10 cellular contexts compared by ENCODE assay signal in genomic region chr3:49602877-49603411, GRCh38. TPM values are rescaled to one million over a fixed set of nuclear protein-coding genes. Genes with fewer than 3 reads are reported as not detected.
DNase-seq lines count a peak whose midpoint lies in the region; ATAC-seq and TF ChIP-seq lines count a peak whose summit lies in the region.
"Had no signal": no experiment of that assay in that cellular context is flagged by ENCODE, and none has a peak within 500 bp of the region (broad histone marks: within the 10 kb centered on the region; RNA-seq: fewer than 3 reads in every experiment).

No MANE protein-coding gene starts in this region.

- H2AFZ ChIP-seq in mesenchymal stem cell (ENCODE audit: low read depth, low read length) (no peak overlapping the region), H9 (ENCODE audit: low read length) (no peak overlapping the region)

- no peak overlapping the region for H2BK12ac ChIP-seq in mesenchymal stem cell (ENCODE audit: low read length in 2 of 2)
- no peak overlapping the region for H2BK12ac ChIP-seq in H9 (ENCODE audit: insufficient read length, low read depth, low read length)

- H3K79me2 ChIP-seq in H9 (ENCODE audit: insufficient read depth, low read length), result no peaks in the 10 kb centered on the region

- H3K9me3 ChIP-seq in MG63 (no peaks in the 10 kb centered on the region), mesenchymal stem cell (ENCODE audit: control insufficient read depth, low read length) (no peaks in the 10 kb centered on the region), H9 (ENCODE audit: control insufficient read depth, low read depth, low read length) (no peaks in the 10 kb centered on the region)

- H3K27ac ChIP-seq in mesenchymal stem cell (ENCODE audit: low read length, poor library complexity, severe bottlenecking) (no peak overlapping the region), H9 (ENCODE audit: insufficient read length, low read depth, low read length) (no peak overlapping the region)

- peaks cover 6 to 7% of the 10 kb centered on the region in 2 experiments for H3K4me1 Mint-ChIP-seq in H9

- no peaks in the 10 kb centered on the region for H3K36me3 ChIP-seq in MG63
- no peaks in the 10 kb centered on the region for H3K36me3 ChIP-seq in mesenchymal stem cell (ENCODE audit: control insufficient read depth in 1 of 2, insufficient read depth in 2 of 2, low read depth in 1 of 2, low read length in 2 of 2)

- 90% methylated on average over 5 of the region's 5 CpGs for WGBS in mesenchymal stem cell
- WGBS in H9 (ENCODE audit: extremely low coverage, insufficient read length, low lambda C conversion rate), result no CpG with 5 or more reads among the region's 5 CpGs

- H3K79me1 ChIP-seq in mesenchymal stem cell (replicated peaks; ENCODE audit: low read length, poor library complexity, severe bottlenecking) (no peaks in the 10 kb centered on the region), H9 (ENCODE audit: insufficient read depth, low read depth, low read length, poor library complexity, severe bottlenecking) (no peaks in the 10 kb centered on the region)

- H3K4ac ChIP-seq in mesenchymal stem cell (ENCODE audit: low read depth in 1 of 2, low read length in 2 of 2), result no peak overlapping the region
- H3K4ac ChIP-seq in H9 (ENCODE audit: low read depth, low read length), result no peak overlapping the region

- H3K27ac Mint-ChIP-seq in H9, result no peak overlapping the region; a peak in 1 of 7 replicates
- H3K27ac Mint-ChIP-seq: dendritic cell treated with granulocyte-macrophage colony-stimulating factor and Interleukin-4, amounts not matched to agents 40 ng/mL and 50 ng/mL, for 4 days had no signal

- H3K36me3 Mint-ChIP-seq in H9 (ENCODE audit: insufficient read depth in 1 of 3, low read depth in 3 of 3), result no peaks in the 10 kb centered on the region

- H3K4me2 ChIP-seq in mesenchymal stem cell (ENCODE audit: low read length, poor library complexity, severe bottlenecking) (no peak overlapping the region), H9 (ENCODE audit: insufficient read depth, insufficient read length, low read length) (no peak overlapping the region)

- no peak overlapping the region for H4K91ac ChIP-seq in mesenchymal stem cell (ENCODE audit: low read length)
- no peak overlapping the region for H4K91ac ChIP-seq in H9 (ENCODE audit: insufficient read length, low read depth, low read length)

- H3K9ac ChIP-seq in mesenchymal stem cell (ENCODE audit: low read length), result no peak overlapping the region
- no peak overlapping the region for H3K9ac ChIP-seq in H9 (ENCODE audit: extremely low read depth, insufficient read length, low read length)

- no peak overlapping the region for H2BK15ac ChIP-seq in mesenchymal stem cell (ENCODE audit: low read depth, poor library complexity, severe bottlenecking)
- H2BK15ac ChIP-seq in H9 (ENCODE audit: low read depth, low read length), result no peak overlapping the region

- H2BK5ac ChIP-seq in mesenchymal stem cell (ENCODE audit: low read depth, low read length, poor library complexity, severe bottlenecking), result no peak overlapping the region
- H2BK5ac ChIP-seq in H9 (ENCODE audit: insufficient read length, low read length), result no peak overlapping the region

- no peak overlapping the region for H4K5ac ChIP-seq in H9 (ENCODE audit: insufficient read length, low read depth, low read length)

- no peak overlapping the region for H3K4me3 Mint-ChIP-seq in H9
- H3K4me3 Mint-ChIP-seq: dendritic cell treated with granulocyte-macrophage colony-stimulating factor and Interleukin-4, amounts not matched to agents 40 ng/mL and 50 ng/mL, for 4 days had no signal

- H3K4me1 ChIP-seq in mesenchymal stem cell (ENCODE audit: control insufficient read depth, insufficient read depth, low read depth, low read length), result peaks cover 4% of the 10 kb centered on the region
- no peaks in the 10 kb centered on the region for H3K4me1 ChIP-seq in H9 (ENCODE audit: insufficient read depth, low read length)

- H3K9me3 Mint-ChIP-seq in H9, result no peaks in the 10 kb centered on the region
- H3K9me3 Mint-ChIP-seq: dendritic cell treated with granulocyte-macrophage colony-stimulating factor and Interleukin-4, amounts not matched to agents 40 ng/mL and 50 ng/mL, for 4 days had no signal

- no peak overlapping the region for H3K18ac ChIP-seq in mesenchymal stem cell (ENCODE audit: low read depth in 1 of 2, low read length in 2 of 2)
- H3K18ac ChIP-seq in H9 (ENCODE audit: insufficient read length, low read depth, low read length), result no peak overlapping the region

- H3K27me3 ChIP-seq in MG63 (no peaks in the 10 kb centered on the region), mesenchymal stem cell (ENCODE audit: control insufficient read depth in 1 of 2, insufficient read depth in 1 of 2, low read length in 2 of 2) (no peaks in the 10 kb centered on the region), H9 (ENCODE audit: insufficient read depth, low read length) (no peaks in the 10 kb centered on the region)

- ATAC-seq in GM21528 (IDR thresholded peaks at IDR 0.05; ENCODE audit: low FRiP score, unreplicated experiment), result no peak

- H2BK20ac ChIP-seq in H9 (ENCODE audit: low read depth, low read length, poor library complexity, severe bottlenecking), result no peak overlapping the region

- H3K14ac ChIP-seq in mesenchymal stem cell (ENCODE audit: low read length in 2 of 2) (no peak overlapping the region), H9 (ENCODE audit: insufficient read depth, low read length) (no peak overlapping the region)

- H2BK120ac ChIP-seq in mesenchymal stem cell (ENCODE audit: low read depth, low read length) (no peak overlapping the region), H9 (ENCODE audit: low read depth, low read length, poor library complexity, severe bottlenecking) (no peak overlapping the region)

- no peak overlapping the region for H3T11ph ChIP-seq in H9 (ENCODE audit: low read length)

- H3K4me3 ChIP-seq in MG63, result no peak overlapping the region
- no peak overlapping the region for H3K4me3 ChIP-seq in mesenchymal stem cell (ENCODE audit: insufficient read depth in 1 of 2, low read depth in 1 of 2, low read length in 2 of 2)

- TF ChIP-seq CTCF in H9 (conservative IDR thresholded peaks at IDR 0.05), result no peak

- H3K23me2 ChIP-seq in H9 (ENCODE audit: insufficient read length, low read depth, low read length, poor library complexity, severe bottlenecking), result no peaks in the 10 kb centered on the region

- H3K23ac ChIP-seq in mesenchymal stem cell (ENCODE audit: low read length in 2 of 2) (no peak overlapping the region), H9 (ENCODE audit: insufficient read length, low read depth, low read length) (no peak overlapping the region)

- no peaks in the 10 kb centered on the region for H4K20me1 ChIP-seq in H9 (ENCODE audit: control insufficient read depth, insufficient read depth, insufficient read length)

- no peaks in the 10 kb centered on the region; the same call in 1 of the 2 replicates for H3K27me3 Mint-ChIP-seq in H9 (ENCODE audit: low read depth)
- H3K27me3 Mint-ChIP-seq: dendritic cell treated with granulocyte-macrophage colony-stimulating factor and Interleukin-4, amounts not matched to agents 40 ng/mL and 50 ng/mL, for 4 days had no signal

- H2AK5ac ChIP-seq in mesenchymal stem cell (ENCODE audit: low read length, severe bottlenecking), result no peak overlapping the region
- no peak overlapping the region for H2AK5ac ChIP-seq in H9 (ENCODE audit: insufficient read length, low read length)

- DNase-seq in MG63, result peak; percentile 38
- peak; percentile 74 for DNase-seq in activated CD8-positive, alpha-beta memory T cell treated with anti-CD3 and anti-CD28 coated beads, Interleukin-2, amount 50 U/mL, for 48 hours
- DNase-seq in glomerular visceral epithelial cell (ENCODE audit: extremely low spot score), result peak; percentile 21
- peak; percentile 30 to 44 for DNase-seq in stimulated activated CD8-positive, alpha-beta memory T cell treated with anti-CD3 and anti-CD28 coated beads, Interleukin-15, amount 100 ng/mL, for 48 hours (ENCODE audit: low read depth in 2 of 2)
- DNase-seq in mesenchymal stem cell, result no peak
- no peak for DNase-seq in H9
- DNase-seq in germinal center (ENCODE audit: low spot score), result no peak
- DNase-seq: NCI-H748 treated with DMSO at 0.1 percent for 48 hours had no signal

- no peak overlapping the region for H3K56ac ChIP-seq in H9 (ENCODE audit: insufficient read length, low read depth, low read length)

- no peak overlapping the region for H4K8ac ChIP-seq in mesenchymal stem cell (ENCODE audit: low read length)
- H4K8ac ChIP-seq in H9 (replicated peaks; ENCODE audit: insufficient read length, low read depth, low read length), result no peak overlapping the region

RNA-seq across cellular contexts. Expression of gene BSN, which starts 48.7 kb away (rescaled TPM):
- total RNA-seq in MG63 (2014; rRNA removed; shearing (Covaris generic); ENCODE audit: low replicate concordance), result 0.05 and 0.23 TPM in 2 replicates
- 0.03 TPM for polyA plus RNA-seq in mesenchymal stem cell (2013, experiment 1 of 2)
- 0.01 TPM for polyA plus RNA-seq in mesenchymal stem cell (2013, experiment 2 of 2)
- total RNA-seq in H9 (2021), result 1.9 and 2.4 TPM in 2 replicates

Comparison
In these comparisons a context has a peak if more than half of its experiments do, and no peak if none do; other contexts are left out.
1. DNase-seq: peak in MG63 (single experiment), activated CD8-positive, alpha-beta memory T cell treated with anti-CD3 and anti-CD28 coated beads, Interleukin-2, amount 50 U/mL, for 48 hours (single experiment), glomerular visceral epithelial cell (single experiment) and stimulated activated CD8-positive, alpha-beta memory T cell treated with anti-CD3 and anti-CD28 coated beads, Interleukin-15, amount 100 ng/mL, for 48 hours (2 of 2); none in mesenchymal stem cell (single experiment), H9 (single experiment) and germinal center (single experiment).